Comparison of ENCODE assay signal across 25 cellular contexts in the genomic region with DNA sequence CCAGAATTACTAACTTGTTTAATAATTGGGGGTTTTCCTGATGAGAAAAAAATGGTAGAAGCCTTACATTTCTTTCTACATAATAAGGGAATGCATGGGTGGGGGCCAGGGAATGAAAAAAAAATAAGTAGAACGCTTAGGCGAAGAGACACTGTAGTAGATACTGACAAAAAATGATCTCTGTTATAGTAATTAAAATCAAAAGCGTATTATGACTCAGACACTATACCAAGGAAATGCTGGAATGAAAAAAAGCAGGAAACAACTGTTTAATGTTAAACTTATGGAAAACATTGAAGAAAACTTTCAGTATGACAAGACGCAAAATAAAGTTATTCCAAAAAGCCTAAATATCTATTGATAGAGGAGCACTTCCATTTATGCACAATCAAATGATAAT. TPM values are rescaled to one million over a fixed set of nuclear protein-coding genes. Genes with fewer than 3 reads are reported as not detected.
DNase-seq lines count a peak whose midpoint lies in the region; ATAC-seq, FAIRE-seq and TF ChIP-seq lines count a peak whose summit lies in the region.
"Had no signal": no experiment of that assay in that cellular context is flagged by ENCODE, and none has a peak within 500 bp of the region (broad histone marks: within the 10 kb centered on the region; RNA-seq: fewer than 3 reads in every experiment).

No MANE protein-coding gene starts in this region.

- no peak for ATAC-seq in HepG2
- ATAC-seq in right lobe of liver, result no peak
- ATAC-seq in activated T-helper 17 cell treated with anti-CD3 and anti-CD28 coated beads, Interleukin-2, amount 50 U/mL, for 72 hours (replicated peaks), result no peak
- ATAC-seq in HG02763 (IDR thresholded peaks at IDR 0.05; ENCODE audit: unreplicated experiment), result no peak
- ATAC-seq: A549 had no signal

- no peaks in the 10 kb centered on the region for H3K9me3 Mint-ChIP-seq in activated T-cell treated with anti-CD3 and anti-CD28 coated beads, Interleukin-2, amount 50 U/mL, for 24 hours
- no peaks in the 10 kb centered on the region for H3K9me3 Mint-ChIP-seq in activated T-helper 17 cell treated with anti-CD3 and anti-CD28 coated beads, Interleukin-2, amount 50 U/mL, for 72 hours
- H3K9me3 Mint-ChIP-seq: CD14-positive monocyte; CD4-positive, alpha-beta T cell; CD8-positive, alpha-beta memory T cell had no signal

- TF ChIP-seq EP300 in HepG2 (IDR thresholded peaks at IDR 0.05; ENCODE audit: low read depth in 2 of 2, low read length in 2 of 2) (no peak), HepG2 (CRISPR knock-in tag; IDR thresholded peaks at IDR 0.05; ENCODE audit: borderline replicate concordance) (no peak)

- peaks cover 3% of the 10 kb centered on the region for H3K4me1 Mint-ChIP-seq in activated T-cell treated with anti-CD3 and anti-CD28 coated beads, Interleukin-2, amount 50 U/mL, for 24 hours (ENCODE audit: low read depth)
- peaks cover 4% of the 10 kb centered on the region for H3K4me1 Mint-ChIP-seq in activated T-helper 17 cell treated with anti-CD3 and anti-CD28 coated beads, Interleukin-2, amount 50 U/mL, for 72 hours
- H3K4me1 Mint-ChIP-seq: CD14-positive monocyte; CD8-positive, alpha-beta memory T cell had no signal

- TF ChIP-seq RAD21 in HepG2 (CRISPR knock-in tag; IDR thresholded peaks at IDR 0.05), result no peak

- H3K36me3 Mint-ChIP-seq in activated T-cell treated with anti-CD3 and anti-CD28 coated beads, Interleukin-2, amount 50 U/mL, for 24 hours (ENCODE audit: low read depth), result peaks cover 84% of the 10 kb centered on the region
- peaks cover 99% of the 10 kb centered on the region for H3K36me3 Mint-ChIP-seq in activated T-helper 17 cell treated with anti-CD3 and anti-CD28 coated beads, Interleukin-2, amount 50 U/mL, for 72 hours (ENCODE audit: low read depth)

- no TSS peak for BruUV-seq in HepG2 (replicated peaks; lab: Mats Ljungman, UMichigan)

- no peak for DNase-seq in activated T-cell treated with anti-CD3 and anti-CD28 coated beads, Interleukin-2, amount 50 U/mL, for 24 hours
- DNase-seq in activated T-cell treated with anti-CD3 and anti-CD28 coated beads, Interleukin-2, amount 50 U/mL, for 48 hours, result no peak
- DNase-seq in HepG2 (ENCODE audit: low spot score) (no peak), right lobe of liver (no peak), anterior cingulate cortex (lab: John Stamatoyannopoulos, UW) (no peak)
- DNase-seq: 8988T; ACHN; AML-193; BE2C; CD4-positive, alpha-beta T cell; CD8-positive, alpha-beta memory T cell; DMS 273 treated with DMSO at 0.1 percent for 48 hours; DMS79; EL; GDM1; GM23248; H7; HCEC 1CT had no signal

- TF ChIP-seq POLR2A in HepG2 (IDR thresholded peaks at IDR 0.05; ENCODE audit: insufficient read depth in 1 of 2, low read depth in 2 of 2, low read length in 2 of 2), result no peak
- no peak for TF ChIP-seq POLR2A in right lobe of liver (IDR thresholded peaks at IDR 0.05)

- no peak for FAIRE-seq in HepG2 (lab: Jason Lieb, UNC)
- FAIRE-seq: A549, GM12891, H1 had no signal

- intact Hi-C loops in HepG2 (cut with micrococcal nuclease; ENCODE audit: unreplicated experiment) (no loop called here), right lobe of liver (cut with DNase I) (no loop called here)

- no peak overlapping the region for H2AFZ ChIP-seq in HepG2 (ENCODE audit: low read length)
- H2AFZ ChIP-seq: GM23248 had no signal

- H3K4me1 ChIP-seq in HepG2 (ENCODE audit: insufficient read depth, low read length) (no peaks in the 10 kb centered on the region), right lobe of liver (no peaks in the 10 kb centered on the region)
- H3K4me1 ChIP-seq: A549; BE2C; BLaER1 treated with 17β-estradiol and CSF1 and Interleukin-3, amounts not matched to agents 10 nM and 100 nM had no signal

- CTCF ChIA-PET in HepG2 (lab: Yijun Ruan, JAX; ENCODE audit: low intra/inter-chr PET ratio, low total read pairs), result no interaction called here

- in situ Hi-C loops in HepG2 (cut with HindIII; ENCODE audit: extremely low pct_ligation_motif_present, low pct_unique_long_range_greater_than_20kb), result loop anchor here (25.0 kb wide), 1 partner anchor 1212 kb away; no protein-coding TSS in a partner anchor

- no peaks in the 10 kb centered on the region for H3K79me2 ChIP-seq in HepG2 (ENCODE audit: insufficient read depth, low read length)

- no peak overlapping the region for H3K27ac ChIP-seq in HepG2 (ENCODE audit: extremely low read length, insufficient read depth, low read length)
- no peak overlapping the region for H3K27ac ChIP-seq in right lobe of liver
- H3K27ac ChIP-seq: A549; BLaER1 treated with 17β-estradiol and CSF1 and Interleukin-3, amounts not matched to agents 10 nM and 100 nM; GM23248 had no signal

- H3K27ac Mint-ChIP-seq in activated T-cell treated with anti-CD3 and anti-CD28 coated beads, Interleukin-2, amount 50 U/mL, for 24 hours, result peak overlapping the region; percentile 45
- peak overlapping the region; percentile 24 for H3K27ac Mint-ChIP-seq in activated T-helper 17 cell treated with anti-CD3 and anti-CD28 coated beads, Interleukin-2, amount 50 U/mL, for 72 hours
- H3K27ac Mint-ChIP-seq: CD14-positive monocyte; CD4-positive, alpha-beta T cell had no signal

- no peak overlapping the region for H3K4me3 ChIP-seq in HepG2 (replicated peaks in 1 of 3; ENCODE audit: insufficient read depth in 1 of 3, low read depth in 2 of 3, low read length in 3 of 3)
- no peak overlapping the region for H3K4me3 ChIP-seq in right lobe of liver
- H3K4me3 ChIP-seq: A549; BLaER1 treated with 17β-estradiol and CSF1 and Interleukin-3, amounts not matched to agents 10 nM and 100 nM; GM23248 had no signal

- no peaks in the 10 kb centered on the region for H3K27me3 ChIP-seq in HepG2 (ENCODE audit: control insufficient read depth in 1 of 2, insufficient read depth in 2 of 2, low read length in 2 of 2)
- no peaks in the 10 kb centered on the region for H3K27me3 ChIP-seq in right lobe of liver
- H3K27me3 ChIP-seq: BE2C; BLaER1 treated with 17β-estradiol and CSF1 and Interleukin-3, amounts not matched to agents 10 nM and 100 nM had no signal

- no peak overlapping the region for H3K9ac ChIP-seq in HepG2 (ENCODE audit: insufficient read depth, low read depth, low read length)
- H3K9ac ChIP-seq: BLaER1 treated with 17β-estradiol and CSF1 and Interleukin-3, amounts not matched to agents 10 nM and 100 nM; GM23248 had no signal

- no peaks in the 10 kb centered on the region for H4K20me1 ChIP-seq in HepG2 (ENCODE audit: insufficient read depth, low read length)

- POLR2A ChIA-PET in HepG2 (lab: Yijun Ruan, JAX), result no interaction called here

- WGBS in HepG2 (ENCODE audit: low lambda C conversion rate), result 98% methylated on average over 4 of the region's 4 CpGs
- WGBS in right lobe of liver (ENCODE audit: insufficient coverage, low coverage, low lambda C conversion rate, missing lambda C conversion rate), result 94% methylated on average over 4 of the region's 4 CpGs

- H3K27me3 Mint-ChIP-seq in activated T-cell treated with anti-CD3 and anti-CD28 coated beads, Interleukin-2, amount 50 U/mL, for 24 hours, result no peaks in the 10 kb centered on the region
- H3K27me3 Mint-ChIP-seq in activated T-helper 17 cell treated with anti-CD3 and anti-CD28 coated beads, Interleukin-2, amount 50 U/mL, for 72 hours, result no peaks in the 10 kb centered on the region
- H3K27me3 Mint-ChIP-seq: CD4-positive, alpha-beta T cell; CD8-positive, alpha-beta memory T cell had no signal

- H3K9me3 ChIP-seq in HepG2 (ENCODE audit: low read length), result no peaks in the 10 kb centered on the region
- H3K9me3 ChIP-seq in right lobe of liver, result no peaks in the 10 kb centered on the region
- H3K9me3 ChIP-seq: A549; BE2C; BLaER1 treated with 17β-estradiol and CSF1 and Interleukin-3, amounts not matched to agents 10 nM and 100 nM had no signal

- H3K4me3 Mint-ChIP-seq in activated T-cell treated with anti-CD3 and anti-CD28 coated beads, Interleukin-2, amount 50 U/mL, for 24 hours, result no peak overlapping the region
- H3K4me3 Mint-ChIP-seq in activated T-helper 17 cell treated with anti-CD3 and anti-CD28 coated beads, Interleukin-2, amount 50 U/mL, for 72 hours, result no peak overlapping the region
- H3K4me3 Mint-ChIP-seq: CD14-positive monocyte; CD4-positive, alpha-beta T cell; CD8-positive, alpha-beta memory T cell had no signal

- TF ChIP-seq CTCF in HepG2 (CRISPR knock-in tag; IDR thresholded peaks at IDR 0.05) (no peak), right lobe of liver (IDR thresholded peaks at IDR 0.05) (no peak)

- H3K4me2 ChIP-seq in HepG2 (ENCODE audit: low read depth, low read length), result no peak overlapping the region
- H3K4me2 ChIP-seq: A549; BLaER1 treated with 17β-estradiol and CSF1 and Interleukin-3, amounts not matched to agents 10 nM and 100 nM had no signal

- H3K36me3 ChIP-seq in HepG2 (replicated peaks in 1 of 2; ENCODE audit: control insufficient read depth in 1 of 2, insufficient read depth in 2 of 2, low read length in 2 of 2) (peaks cover 19 to 93% of the 10 kb centered on the region in 2 experiments), right lobe of liver (peaks cover 0 to 87% (median 27%) of the 10 kb centered on the region in 4 donors)

RNA-seq across cellular contexts. Expression of gene PRPF40A, which starts 42.9 kb away (rescaled TPM):
- total RNA-seq in HepG2 (2016; rRNA removed; fragmentation: Illumina TruSeq; extraction: Trizol) (207 and 298 TPM in 2 replicates), right lobe of liver (10 to 100 TPM; 25.1 to 54.3 (median 40.2) TPM)
- total RNA-seq in HepG2 (2016; cell fraction: cytosol; rRNA removed; fragmentation: Illumina TruSeq; extraction: Trizol; ENCODE audit: low read depth), result 13.8 and 17.8 TPM in 2 replicates
- total RNA-seq in HepG2 (2016; cell fraction: insoluble cytoplasmic fraction; rRNA removed; fragmentation: Illumina TruSeq; extraction: Trizol), result 197 and 307 TPM in 2 replicates
- 36.4 and 50.5 TPM in 2 replicates for total RNA-seq in HepG2 (2016; cell fraction: membrane; rRNA removed; fragmentation: Illumina TruSeq; extraction: Trizol)
- 210 and 217 TPM in 2 replicates for total RNA-seq in HepG2 (2016; cell fraction: nucleus; rRNA removed; fragmentation: Illumina TruSeq; extraction: Trizol)
- polyA plus RNA-seq in HepG2 (2011; rRNA removed), result 136 and 146 TPM in 2 replicates
- polyA plus RNA-seq in HepG2 (2011; cell fraction: cytosol; rRNA removed), result 60.8 and 75.9 TPM in 2 replicates
- polyA plus RNA-seq in HepG2 (2011; cell fraction: nucleus; rRNA removed), result 306 and 320 TPM in 2 replicates
- 82.3 and 89.5 TPM in 2 replicates for polyA plus RNA-seq in HepG2 (2012)
- 7.4 and 10.2 TPM in 2 replicates for polyA plus RNA-seq in HepG2 (2016; cell fraction: cytosol; fragmentation: Illumina TruSeq; extraction: Trizol; ENCODE audit: low read depth)
- 178 and 180 TPM in 2 replicates for polyA plus RNA-seq in HepG2 (2016; cell fraction: insoluble cytoplasmic fraction; fragmentation: Illumina TruSeq; extraction: Trizol; ENCODE audit: low read depth)
- polyA plus RNA-seq in HepG2 (2016; cell fraction: membrane; fragmentation: Illumina TruSeq; extraction: Trizol; ENCODE audit: low read depth), result 9.4 and 18.3 TPM in 2 replicates
- 166 and 184 TPM in 2 replicates for polyA plus RNA-seq in HepG2 (2016; cell fraction: nucleus; fragmentation: Illumina TruSeq; extraction: Trizol; ENCODE audit: insufficient read depth, low read depth)
- polyA minus RNA-seq in HepG2 (2011; rRNA and poly(A)+ RNA removed; ENCODE audit: low replicate concordance), result 446 and 636 TPM in 2 replicates
- 103 and 105 TPM in 2 replicates for polyA minus RNA-seq in HepG2 (2011; cell fraction: cytosol; rRNA and poly(A)+ RNA removed)
- 421 and 455 TPM in 2 replicates for polyA minus RNA-seq in HepG2 (2011; cell fraction: nucleus; rRNA and poly(A)+ RNA removed)
- total RNA-seq in activated T-helper 17 cell treated with anti-CD3 and anti-CD28 coated beads, Interleukin-2, amount 50 U/mL, for 72 hours, result 100 to 1,000 TPM in 1 of 2 donors, 10 to 100 TPM in 1; 93.7 to 175 TPM

RNA-seq across cellular contexts. Expression of gene ARL6IP6, which starts 44.1 kb away (rescaled TPM):
- total RNA-seq in HepG2 (2016; rRNA removed; fragmentation: Illumina TruSeq; extraction: Trizol) (37.0 and 45.0 TPM in 2 replicates), right lobe of liver (1 to 10 TPM; 2.6 to 5.4 (median 3.7) TPM)
- 10.2 and 14.5 TPM in 2 replicates for total RNA-seq in HepG2 (2016; cell fraction: cytosol; rRNA removed; fragmentation: Illumina TruSeq; extraction: Trizol; ENCODE audit: low read depth)
- total RNA-seq in HepG2 (2016; cell fraction: insoluble cytoplasmic fraction; rRNA removed; fragmentation: Illumina TruSeq; extraction: Trizol), result 39.8 and 51.4 TPM in 2 replicates
- total RNA-seq in HepG2 (2016; cell fraction: membrane; rRNA removed; fragmentation: Illumina TruSeq; extraction: Trizol), result 26.9 and 28.4 TPM in 2 replicates
- total RNA-seq in HepG2 (2016; cell fraction: nucleus; rRNA removed; fragmentation: Illumina TruSeq; extraction: Trizol), result 35.9 and 36.0 TPM in 2 replicates
- 44.8 and 65.9 TPM in 2 replicates for polyA plus RNA-seq in HepG2 (2011; rRNA removed)
- polyA plus RNA-seq in HepG2 (2011; cell fraction: cytosol; rRNA removed), result 37.3 and 60.4 TPM in 2 replicates
- polyA plus RNA-seq in HepG2 (2011; cell fraction: nucleus; rRNA removed), result 55.7 and 74.9 TPM in 2 replicates
- 33.9 and 42.3 TPM in 2 replicates for polyA plus RNA-seq in HepG2 (2012)
- polyA plus RNA-seq in HepG2 (2016; cell fraction: cytosol; fragmentation: Illumina TruSeq; extraction: Trizol; ENCODE audit: low read depth), result 12.5 and 14.3 TPM in 2 replicates
- 38.5 and 44.9 TPM in 2 replicates for polyA plus RNA-seq in HepG2 (2016; cell fraction: insoluble cytoplasmic fraction; fragmentation: Illumina TruSeq; extraction: Trizol; ENCODE audit: low read depth)
- polyA plus RNA-seq in HepG2 (2016; cell fraction: membrane; fragmentation: Illumina TruSeq; extraction: Trizol; ENCODE audit: low read depth), result 20.8 and 22.0 TPM in 2 replicates
- 79.3 and 79.5 TPM in 2 replicates for polyA plus RNA-seq in HepG2 (2016; cell fraction: nucleus; fragmentation: Illumina TruSeq; extraction: Trizol; ENCODE audit: insufficient read depth, low read depth)
- 6.6 and 17.3 TPM in 2 replicates for polyA minus RNA-seq in HepG2 (2011; rRNA and poly(A)+ RNA removed; ENCODE audit: low replicate concordance)
- 26.2 and 26.8 TPM in 2 replicates for polyA minus RNA-seq in HepG2 (2011; cell fraction: cytosol; rRNA and poly(A)+ RNA removed)
- 39.1 and 39.4 TPM in 2 replicates for polyA minus RNA-seq in HepG2 (2011; cell fraction: nucleus; rRNA and poly(A)+ RNA removed)
- 10 to 100 TPM; 18.9 to 37.4 TPM for total RNA-seq in activated T-helper 17 cell treated with anti-CD3 and anti-CD28 coated beads, Interleukin-2, amount 50 U/mL, for 72 hours
